ENCODE assay signal across 8 cellular contexts in genomic region chr1:120179420-120180348, GRCh38. TPM values are rescaled to one million over a fixed set of nuclear protein-coding genes. Genes with fewer than 3 reads are reported as not detected.
A peak's percentile ranks its signal among the peaks of the same experiment; 100 is the strongest.
DNase-seq lines count a peak whose midpoint lies in the region; ATAC-seq and TF ChIP-seq lines count a peak whose summit lies in the region.

No MANE protein-coding gene starts in this region.

- H3K4me3 ChIP-seq in left ventricle myocardium inferior (peak overlapping the region; percentile 61), skeletal muscle cell (ENCODE audit: low read depth, low read length) (peak overlapping the region; percentile 20)

- TF ChIP-seq CTCF in left ventricle myocardium inferior (IDR thresholded peaks at IDR 0.05; ENCODE audit: borderline replicate concordance), result no peak

- CTCF ChIA-PET in activated naive CD4-positive, alpha-beta T cell treated with anti-CD3 and anti-CD28 coated beads for 36 hours (lab: Charles Lee), result no interaction called here
- CTCF ChIA-PET in activated naive CD4-positive, alpha-beta T cell treated with anti-CD3 and anti-CD28 coated beads, Interleukin-2, amount 10 ng/mL, durations not matched to agents 7 days and 5 days (lab: Charles Lee), result no interaction called here

- peak overlapping the region; percentile 76 for H3K27ac ChIP-seq in left ventricle myocardium inferior (replicated peaks)

- H3K4me1 ChIP-seq in left ventricle myocardium inferior, result peaks cover 30% of the 10 kb centered on the region

- ATAC-seq in GM19395 (IDR thresholded peaks at IDR 0.05; ENCODE audit: unreplicated experiment), result no peak

- no peaks in the 10 kb centered on the region for H3K9me3 Mint-ChIP-seq in activated naive CD4-positive, alpha-beta T cell treated with anti-CD3 and anti-CD28 coated beads for 36 hours
- H3K9me3 Mint-ChIP-seq in activated naive CD4-positive, alpha-beta T cell treated with anti-CD3 and anti-CD28 coated beads, Interleukin-2, amount 10 ng/mL, durations not matched to agents 7 days and 5 days, result no peaks in the 10 kb centered on the region

- peaks cover 20% of the 10 kb centered on the region for H3K4me1 Mint-ChIP-seq in activated naive CD4-positive, alpha-beta T cell treated with anti-CD3 and anti-CD28 coated beads for 36 hours (ENCODE audit: low read depth)
- peaks cover 18% of the 10 kb centered on the region for H3K4me1 Mint-ChIP-seq in activated naive CD4-positive, alpha-beta T cell treated with anti-CD3 and anti-CD28 coated beads, Interleukin-2, amount 10 ng/mL, durations not matched to agents 7 days and 5 days

- peak overlapping the region; percentile 18 for H3K4me3 Mint-ChIP-seq in activated naive CD4-positive, alpha-beta T cell treated with anti-CD3 and anti-CD28 coated beads for 36 hours
- H3K4me3 Mint-ChIP-seq in activated naive CD4-positive, alpha-beta T cell treated with anti-CD3 and anti-CD28 coated beads, Interleukin-2, amount 10 ng/mL, durations not matched to agents 7 days and 5 days, result no peak overlapping the region

- DNase-seq in activated naive CD4-positive, alpha-beta T cell treated with anti-CD3 and anti-CD28 coated beads for 36 hours, result no peak
- no peak for DNase-seq in activated naive CD4-positive, alpha-beta T cell treated with anti-CD3 and anti-CD28 coated beads, Interleukin-2, amount 10 ng/mL, durations not matched to agents 7 days and 5 days
- peak; percentile 20 to 23 for DNase-seq in activated T-cell treated with anti-CD3 and anti-CD28 coated beads, Interleukin-2, amount 50 U/mL, for 48 hours
- DNase-seq in left ventricle myocardium inferior (no peak), skeletal muscle cell (ENCODE audit: low read depth) (peak; percentile 80), occipital lobe (lab: John Stamatoyannopoulos, UW) (no peak)
- no peak for DNase-seq in effector CD8-positive, alpha-beta T cell (lab: John Stamatoyannopoulos, UW)

- H3K9me3 ChIP-seq in left ventricle myocardium inferior (replicated peaks), result no peaks in the 10 kb centered on the region

- H3K27me3 Mint-ChIP-seq in activated naive CD4-positive, alpha-beta T cell treated with anti-CD3 and anti-CD28 coated beads for 36 hours (ENCODE audit: low read depth), result no peaks in the 10 kb centered on the region
- no peaks in the 10 kb centered on the region for H3K27me3 Mint-ChIP-seq in activated naive CD4-positive, alpha-beta T cell treated with anti-CD3 and anti-CD28 coated beads, Interleukin-2, amount 10 ng/mL, durations not matched to agents 7 days and 5 days

- no peaks in the 10 kb centered on the region for H3K36me3 ChIP-seq in left ventricle myocardium inferior

- H3K27ac Mint-ChIP-seq in activated naive CD4-positive, alpha-beta T cell treated with anti-CD3 and anti-CD28 coated beads for 36 hours, result no peak overlapping the region
- no peak overlapping the region for H3K27ac Mint-ChIP-seq in activated naive CD4-positive, alpha-beta T cell treated with anti-CD3 and anti-CD28 coated beads, Interleukin-2, amount 10 ng/mL, durations not matched to agents 7 days and 5 days

- H3K27me3 ChIP-seq in left ventricle myocardium inferior (ENCODE audit: low read depth), result no peaks in the 10 kb centered on the region

- intact Hi-C loops in activated naive CD4-positive, alpha-beta T cell treated with anti-CD3 and anti-CD28 coated beads for 36 hours (cut with micrococcal nuclease), result loop anchor here (5.0 kb wide), 1 partner anchor 1037 kb away; the partner anchor contains the start of gene WARS2
- intact Hi-C loops in left ventricle myocardium inferior (cut with micrococcal nuclease), result no loop called here

- peaks cover 11% of the 10 kb centered on the region for H3K36me3 Mint-ChIP-seq in activated naive CD4-positive, alpha-beta T cell treated with anti-CD3 and anti-CD28 coated beads for 36 hours (ENCODE audit: low read depth)
- peaks cover 9% of the 10 kb centered on the region for H3K36me3 Mint-ChIP-seq in activated naive CD4-positive, alpha-beta T cell treated with anti-CD3 and anti-CD28 coated beads, Interleukin-2, amount 10 ng/mL, durations not matched to agents 7 days and 5 days

RNA-seq across cellular contexts. Expression of gene SEC22B, which starts 3.4 kb away (rescaled TPM):
- total RNA-seq in activated naive CD4-positive, alpha-beta T cell treated with anti-CD3 and anti-CD28 coated beads for 36 hours, result 10 to 100 TPM; 24.1 to 24.8 TPM
- total RNA-seq in left ventricle myocardium inferior, result 16.4 TPM
- total RNA-seq in occipital lobe, result 34.9 TPM

Comparison
In these comparisons a context has a peak if more than half of its experiments do, and no peak if none do; other contexts are left out.
1. DNase-seq: peak in activated T-cell treated with anti-CD3 and anti-CD28 coated beads, Interleukin-2, amount 50 U/mL, for 48 hours (2 of 2) and skeletal muscle cell (single experiment); none in activated naive CD4-positive, alpha-beta T cell treated with anti-CD3 and anti-CD28 coated beads for 36 hours (single experiment), activated naive CD4-positive, alpha-beta T cell treated with anti-CD3 and anti-CD28 coated beads, Interleukin-2, amount 10 ng/mL, durations not matched to agents 7 days and 5 days (single experiment), left ventricle myocardium inferior (single experiment), occipital lobe (single experiment) and effector CD8-positive, alpha-beta T cell (single experiment).